ENCODE assay signal across 12 cellular contexts in the genomic region with DNA sequence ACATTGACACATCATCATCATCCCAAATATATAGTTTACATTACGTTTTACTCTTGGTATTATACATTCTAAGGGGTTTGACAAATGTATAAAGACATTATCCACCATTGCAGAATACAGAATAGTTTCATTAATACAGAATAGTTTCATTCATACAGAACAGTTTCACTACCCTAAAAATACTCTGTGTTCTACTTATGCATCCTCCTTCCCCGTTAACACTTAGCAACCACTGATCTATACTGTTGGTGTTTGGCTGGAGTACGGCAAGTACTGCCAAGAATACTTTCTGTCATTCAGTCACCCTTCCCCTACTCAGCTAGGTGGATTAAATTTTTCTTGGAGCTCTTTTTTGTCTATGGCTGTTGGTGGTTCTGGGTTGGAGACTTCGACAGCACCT.
A peak's percentile ranks its signal among the peaks of the same experiment; 100 is the strongest.
DNase-seq lines count a peak whose midpoint lies in the region; ATAC-seq lines count a peak whose summit lies in the region.
"Had no signal": no experiment of that assay in that cellular context is flagged by ENCODE, and none has a peak within 500 bp of the region (broad histone marks: within the 10 kb centered on the region; RNA-seq: fewer than 3 reads in every experiment).

No MANE protein-coding gene starts in this region.

- CTCF ChIA-PET in activated naive CD4-positive, alpha-beta T cell treated with anti-CD3 and anti-CD28 coated beads, Interleukin-2, amount 10 ng/mL, durations not matched to agents 7 days and 5 days (lab: Charles Lee): no interaction called here

- H3K9me3 Mint-ChIP-seq in stimulated activated memory B cell treated with anti-CD40 and anti-IgM and Interleukin-4, amounts not matched to agents 10 μg/mL and 1 μg/mL and 100 μg/mL, for 72 hours: no peaks in the 10 kb centered on the region
- no peaks in the 10 kb centered on the region for H3K9me3 Mint-ChIP-seq in activated naive CD4-positive, alpha-beta T cell treated with anti-CD3 and anti-CD28 coated beads, Interleukin-2, amount 10 ng/mL, durations not matched to agents 7 days and 5 days
- H3K9me3 Mint-ChIP-seq: activated CD4-positive, alpha-beta memory T cell treated with anti-CD3 and anti-CD28 coated beads, Interleukin-2, amount 10 ng/mL, durations not matched to agents 7 days and 5 days had no signal

- H3K27ac Mint-ChIP-seq in stimulated activated memory B cell treated with anti-CD40 and anti-IgM and Interleukin-4, amounts not matched to agents 10 μg/mL and 1 μg/mL and 100 μg/mL, for 72 hours: no peak overlapping the region
- no peak overlapping the region for H3K27ac Mint-ChIP-seq in activated naive CD4-positive, alpha-beta T cell treated with anti-CD3 and anti-CD28 coated beads, Interleukin-2, amount 10 ng/mL, durations not matched to agents 7 days and 5 days
- H3K27ac Mint-ChIP-seq: activated CD4-positive, alpha-beta memory T cell treated with anti-CD3 and anti-CD28 coated beads, Interleukin-2, amount 10 ng/mL, durations not matched to agents 7 days and 5 days had no signal

- ATAC-seq in GM21737 (IDR thresholded peaks at IDR 0.05; ENCODE audit: unreplicated experiment): peak; percentile 97
- peak; percentile 100 for ATAC-seq in HG03175 (IDR thresholded peaks at IDR 0.05; ENCODE audit: unreplicated experiment)
- ATAC-seq in stimulated activated memory B cell treated with anti-CD40 and anti-IgM and Interleukin-4, amounts not matched to agents 10 μg/mL and 1 μg/mL and 100 μg/mL, for 72 hours: peak; percentile 88
- ATAC-seq: right lobe of liver had no signal

- DNase-seq in NOMO-1 treated with DMSO at 0.1 percent for 48 hours (lab: John Stamatoyannopoulos, UW; ENCODE audit: unreplicated experiment) (peak; percentile 59), NOMO-1 treated with dmso at 0.1 percent for 144 hours (lab: John Stamatoyannopoulos, UW; ENCODE audit: unreplicated experiment) (no peak), NCI-H748 treated with DMSO at 0.1 percent for 48 hours (lab: John Stamatoyannopoulos, UW) (no peak), superior temporal gyrus (ENCODE audit: extremely low spot score) (no peak)
- DNase-seq in activated naive CD4-positive, alpha-beta T cell treated with anti-CD3 and anti-CD28 coated beads, Interleukin-2, amount 10 ng/mL, durations not matched to agents 7 days and 5 days: no peak
- DNase-seq: activated CD4-positive, alpha-beta memory T cell treated with anti-CD3 and anti-CD28 coated beads, Interleukin-2, amount 10 ng/mL, durations not matched to agents 7 days and 5 days; midbrain; NCI-H446 treated with DMSO at 0.1 percent for 48 hours; right lobe of liver had no signal

- peaks cover 10% of the 10 kb centered on the region for H3K4me1 Mint-ChIP-seq in stimulated activated memory B cell treated with anti-CD40 and anti-IgM and Interleukin-4, amounts not matched to agents 10 μg/mL and 1 μg/mL and 100 μg/mL, for 72 hours
- H3K4me1 Mint-ChIP-seq in activated naive CD4-positive, alpha-beta T cell treated with anti-CD3 and anti-CD28 coated beads, Interleukin-2, amount 10 ng/mL, durations not matched to agents 7 days and 5 days: peaks cover 6% of the 10 kb centered on the region
- H3K4me1 Mint-ChIP-seq: activated CD4-positive, alpha-beta memory T cell treated with anti-CD3 and anti-CD28 coated beads, Interleukin-2, amount 10 ng/mL, durations not matched to agents 7 days and 5 days had no signal

- no peaks in the 10 kb centered on the region for H3K36me3 Mint-ChIP-seq in stimulated activated memory B cell treated with anti-CD40 and anti-IgM and Interleukin-4, amounts not matched to agents 10 μg/mL and 1 μg/mL and 100 μg/mL, for 72 hours
- H3K36me3 Mint-ChIP-seq in activated naive CD4-positive, alpha-beta T cell treated with anti-CD3 and anti-CD28 coated beads, Interleukin-2, amount 10 ng/mL, durations not matched to agents 7 days and 5 days: peaks cover 2% of the 10 kb centered on the region

- H3K27me3 Mint-ChIP-seq in stimulated activated memory B cell treated with anti-CD40 and anti-IgM and Interleukin-4, amounts not matched to agents 10 μg/mL and 1 μg/mL and 100 μg/mL, for 72 hours: no peaks in the 10 kb centered on the region
- no peaks in the 10 kb centered on the region for H3K27me3 Mint-ChIP-seq in activated naive CD4-positive, alpha-beta T cell treated with anti-CD3 and anti-CD28 coated beads, Interleukin-2, amount 10 ng/mL, durations not matched to agents 7 days and 5 days
- H3K27me3 Mint-ChIP-seq: activated CD4-positive, alpha-beta memory T cell treated with anti-CD3 and anti-CD28 coated beads, Interleukin-2, amount 10 ng/mL, durations not matched to agents 7 days and 5 days had no signal

- no peak overlapping the region for H3K4me3 Mint-ChIP-seq in stimulated activated memory B cell treated with anti-CD40 and anti-IgM and Interleukin-4, amounts not matched to agents 10 μg/mL and 1 μg/mL and 100 μg/mL, for 72 hours
- H3K4me3 Mint-ChIP-seq in activated naive CD4-positive, alpha-beta T cell treated with anti-CD3 and anti-CD28 coated beads, Interleukin-2, amount 10 ng/mL, durations not matched to agents 7 days and 5 days: no peak overlapping the region
- H3K4me3 Mint-ChIP-seq: activated CD4-positive, alpha-beta memory T cell treated with anti-CD3 and anti-CD28 coated beads, Interleukin-2, amount 10 ng/mL, durations not matched to agents 7 days and 5 days had no signal
